Comparison of ENCODE assay signal across 15 cellular contexts in genomic region chr9:79195904-79196303, GRCh38.
A peak's percentile ranks its signal among the peaks of the same experiment; 100 is the strongest.
DNase-seq lines count a peak whose midpoint lies in the region; ATAC-seq and TF ChIP-seq lines count a peak whose summit lies in the region.
"Had no signal": no experiment of that assay in that cellular context is flagged by ENCODE, and none has a peak within 500 bp of the region (broad histone marks: within the 10 kb centered on the region; RNA-seq: fewer than 3 reads in every experiment).

No MANE protein-coding gene starts in this region.

- in situ Hi-C loops in astrocyte of the spinal cord (cut with HindIII; ENCODE audit: low sequenced_read_pairs), result no loop called here

- ATAC-seq in GM18870 (IDR thresholded peaks at IDR 0.05; ENCODE audit: unreplicated experiment), result no peak
- ATAC-seq in HG03432 (IDR thresholded peaks at IDR 0.05; ENCODE audit: unreplicated experiment), result no peak
- ATAC-seq: activated CD4-positive, alpha-beta T cell treated with anti-CD3 and anti-CD28 coated beads for 36 hours; stimulated activated naive CD8-positive, alpha-beta T cell treated with anti-CD3 and anti-CD28 coated beads, Interleukin-15, Interleukin-2, amounts not matched to agents 100 U/mL and 50 U/mL, for 24 hours had no signal

- H3K4me3 ChIP-seq in astrocyte of the spinal cord (ENCODE audit: low read depth, low read length), result no peak overlapping the region

- DNase-seq in A172 (ENCODE audit: low spot score), result peak; percentile 26
- peak; percentile 72 for DNase-seq in GM04503 (ENCODE audit: low read depth)
- DNase-seq in astrocyte of the spinal cord (ENCODE audit: low read depth, low spot score), result peak; percentile 76
- peak; percentile 16 for DNase-seq in glomerular visceral epithelial cell (ENCODE audit: extremely low spot score)
- no peak for DNase-seq in SKM-1 (lab: John Stamatoyannopoulos, UW; ENCODE audit: unreplicated experiment)
- no peak for DNase-seq in KG1 (lab: John Stamatoyannopoulos, UW)
- DNase-seq: ACHN; activated CD4-positive, alpha-beta T cell treated with anti-CD3 and anti-CD28 coated beads for 36 hours; activated CD8-positive, alpha-beta memory T cell treated with anti-CD3 and anti-CD28 coated beads, Interleukin-2, amount 50 U/mL, for 48 hours; activated naive CD4-positive, alpha-beta T cell treated with Interleukin-2 at 50 U/mL for 16 hours; effector memory CD4-positive, alpha-beta T cell; glutamatergic neuron; stimulated activated naive CD8-positive, alpha-beta T cell treated with anti-CD3 and anti-CD28 coated beads, Interleukin-15, Interleukin-2, amounts not matched to agents 100 U/mL and 50 U/mL, for 24 hours had no signal

- no peak for TF ChIP-seq CTCF in astrocyte of the spinal cord (IDR thresholded peaks at IDR 0.05; ENCODE audit: low read depth, low read length)

Comparison
In these comparisons a context has a peak if more than half of its experiments do, and no peak if none do; other contexts are left out.
1. DNase-seq: peak in A172 (single experiment), GM04503 (single experiment), astrocyte of the spinal cord (single experiment) and glomerular visceral epithelial cell (single experiment); none in SKM-1 (single experiment) and KG1 (single experiment).